In the genomic region with DNA sequence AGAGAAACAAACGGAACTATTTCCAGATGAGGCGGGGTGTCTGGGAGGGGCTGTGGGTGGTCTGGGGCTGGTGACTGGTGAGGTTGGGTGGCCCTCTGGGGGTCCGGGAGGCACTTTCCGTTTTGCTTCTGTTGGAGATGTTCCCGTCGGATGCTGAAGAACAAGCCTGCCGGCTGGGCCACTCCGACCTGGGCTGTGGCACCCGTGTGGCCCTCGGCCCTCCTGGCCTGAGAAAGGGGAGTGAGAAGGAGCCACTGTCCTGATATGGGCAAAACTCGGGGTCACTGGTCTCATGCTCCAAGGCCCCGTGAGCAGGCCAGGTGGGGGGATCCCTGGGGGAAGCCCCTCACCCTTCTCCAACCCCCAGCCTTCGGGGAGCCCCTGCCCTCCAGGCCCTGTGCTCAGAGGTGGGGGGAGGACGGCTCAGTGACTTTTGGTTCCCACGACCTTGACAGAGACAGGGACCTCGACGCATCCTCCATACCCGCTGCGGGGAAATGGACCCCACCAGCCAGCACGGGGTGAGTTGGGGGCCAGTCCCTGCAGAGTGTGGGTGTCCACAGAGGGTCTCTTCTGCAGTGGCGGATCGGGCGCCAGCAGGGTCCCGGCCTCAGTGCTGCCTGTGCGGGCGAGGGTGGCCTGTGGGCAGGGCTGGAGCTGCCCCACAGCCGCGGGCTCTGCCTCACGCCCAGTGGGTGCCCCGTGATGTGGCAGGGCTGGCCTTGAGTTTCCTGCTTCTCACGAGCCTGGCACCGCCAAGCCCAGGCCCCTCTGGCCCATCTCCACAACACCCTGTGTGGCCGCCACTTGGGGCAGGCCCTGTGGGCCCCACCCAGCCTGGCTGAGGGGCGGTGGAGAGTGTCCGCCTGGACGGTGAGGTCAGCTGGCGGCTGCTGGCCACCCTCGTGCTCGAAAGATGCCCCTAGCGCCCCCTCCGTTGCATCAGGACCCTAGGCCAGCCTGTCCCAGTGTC, we compare ENCODE assay signal across 18 cellular contexts. TPM values are rescaled to one million over a fixed set of nuclear protein-coding genes. Genes with fewer than 3 reads are reported as not detected.
"Had no signal": no experiment of that assay in that cellular context is flagged by ENCODE, and none has a peak within 500 bp of the region (broad histone marks: within the 10 kb centered on the region; RNA-seq: fewer than 3 reads in every experiment).

No MANE protein-coding gene starts in this region.

- H3K4me3 ChIP-seq: adrenal gland, colonic mucosa, esophagus muscularis mucosa, lung, psoas muscle, sigmoid colon, tibial nerve, vagina had no signal

- H3K27ac ChIP-seq: colonic mucosa, psoas muscle, sigmoid colon, vagina had no signal

- H3K36me3 ChIP-seq: colonic mucosa had no signal

- H3K27me3 ChIP-seq: adrenal gland, colonic mucosa, esophagus muscularis mucosa, sigmoid colon, tibial nerve, vagina had no signal

- H3K9me3 ChIP-seq: adrenal gland, colonic mucosa, esophagus muscularis mucosa, psoas muscle, sigmoid colon, tibial nerve, vagina had no signal

- DNase-seq: activated CD4-positive, alpha-beta memory T cell treated with anti-CD3 and anti-CD28 coated beads, Interleukin-2, amount 10 ng/mL, durations not matched to agents 7 days and 5 days; activated CD4-positive, alpha-beta T cell treated with anti-CD3 and anti-CD28 coated beads for 4 hours; activated T-cell treated with anti-CD3 and anti-CD28 coated beads, Interleukin-2, amount 50 U/mL, for 24 hours; caudate nucleus; colonic mucosa; immature natural killer cell; psoas muscle; sigmoid colon; stimulated activated CD4-positive, alpha-beta T cell treated with anti-CD3 and anti-CD28 coated beads, Interleukin-2, amount 100 ng/mL, for 24 hours; T-helper 2 cell had no signal

- ATAC-seq: psoas muscle; stimulated activated effector memory CD8-positive, alpha-beta T cell treated with anti-CD3 and anti-CD28 coated beads, Interleukin-12 subunit alpha, Interleukin-12 subunit beta, amount 100 ng/mL, for 72 hours; WTC11 had no signal

RNA-seq across cellular contexts. Expression of a gene that starts 4.4 kb away (rescaled TPM):
- polyA plus RNA-seq: neural cell had no signal

RNA-seq across cellular contexts. Expression of a gene that starts 25.8 kb away (rescaled TPM):
- polyA plus RNA-seq: neural cell had no signal
